Comparison of ENCODE assay signal across 8 cellular contexts in the genomic region with DNA sequence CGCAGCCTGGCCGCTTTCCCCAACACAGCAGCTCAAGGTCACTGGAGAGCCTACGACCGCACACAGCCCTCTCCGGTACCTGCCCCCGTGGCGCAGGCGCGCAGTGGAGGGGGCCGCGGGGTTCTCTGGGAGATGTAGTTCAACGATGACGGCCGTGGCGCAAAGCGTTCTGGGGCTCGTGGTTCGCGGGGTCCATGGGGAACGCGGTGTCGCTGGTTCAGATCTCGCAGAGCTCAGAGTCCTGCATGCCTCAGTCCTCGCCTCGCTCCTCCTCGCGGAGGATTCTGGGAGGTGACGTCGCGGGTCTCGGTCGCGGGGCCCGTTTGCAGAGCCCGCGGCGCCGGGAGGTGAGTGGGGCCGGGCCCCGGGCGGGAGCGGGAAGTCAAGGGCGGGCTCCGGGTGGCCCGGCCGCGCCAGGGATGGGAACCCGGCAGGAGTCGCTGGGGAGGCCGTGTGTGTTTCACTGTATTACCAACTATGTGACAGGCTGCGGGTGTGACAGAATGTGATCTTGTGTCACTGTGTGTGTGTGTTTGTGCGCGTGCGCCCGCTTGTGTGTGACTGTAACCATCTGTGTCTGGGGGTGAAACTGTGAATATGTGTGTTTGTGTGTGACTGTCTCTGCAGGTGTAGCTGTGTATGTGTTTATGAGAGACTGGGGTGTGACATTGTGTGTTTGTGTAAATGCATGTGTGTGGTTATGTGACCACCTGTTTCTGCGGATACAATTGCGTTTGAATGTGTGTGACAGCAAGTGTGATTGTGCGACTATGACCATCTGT. TPM values are rescaled to one million over a fixed set of nuclear protein-coding genes. Genes with fewer than 3 reads are reported as not detected.
A peak's percentile ranks its signal among the peaks of the same experiment; 100 is the strongest.
DNase-seq lines count a peak whose midpoint lies in the region; ATAC-seq, FAIRE-seq and TF ChIP-seq lines count a peak whose summit lies in the region.

ZNF527 (plus strand) TSS at position 220 of the 782 bp plus-strand sequence. CDS start 3,100 bp downstream, outside the sequence.

- in situ Hi-C loops in ACHN (cut with HindIII; ENCODE audit: low pct_ligation_motif_present, low pct_unique_long_range_greater_than_20kb, low sequenced_read_pairs) = no loop called here

- H3K4me1 ChIP-seq in iPS-20b (ENCODE audit: insufficient read depth, low read length) = no peaks in the 10 kb centered on the region; the same call in 1 of the 2 replicates
- peaks cover 3 to 12% (median 8%) of the 10 kb centered on the region in 3 donors for H3K4me1 ChIP-seq in skeletal muscle tissue (ENCODE audit: control insufficient read depth in 3 of 3, insufficient read depth in 3 of 3, low read length in 3 of 3)

- H3K9ac ChIP-seq in iPS-20b (ENCODE audit: low read depth, low read length) (peak within 1 kb of the TSS; percentile 79; the same call in 1 of the 2 replicates), skeletal muscle tissue (ENCODE audit: low read depth in 1 of 3, low read length in 3 of 3) (peak within 1 kb of the TSS; percentile 87 to 90 (median 90))

- H3K27ac ChIP-seq in WERI-Rb-1 (peak within 1 kb of the TSS; percentile 87), iPS-20b (ENCODE audit: low read length) (no peak within 1 kb of the TSS), skeletal muscle tissue (ENCODE audit: low read depth, low read length) (peak within 1 kb of the TSS; percentile 70)

- TF ChIP-seq CTCF in WERI-Rb-1 (IDR thresholded peaks at IDR 0.05; ENCODE audit: low read depth, low read length) (peak; percentile 31; the same call in 1 of the 2 replicates), bronchial epithelial cell (IDR thresholded peaks at IDR 0.05; ENCODE audit: insufficient read depth, low read length, severe bottlenecking) (peak; percentile 23)

- no peak for FAIRE-seq in bronchial epithelial cell (lab: Jason Lieb, UNC)

- H3K9me3 ChIP-seq in WERI-Rb-1 (ENCODE audit: severe bottlenecking) (no peaks in the 10 kb centered on the region), iPS-20b (ENCODE audit: insufficient read depth, low read depth, low read length) (peaks cover 28% of the 10 kb centered on the region), skeletal muscle tissue (ENCODE audit: control insufficient read depth in 3 of 3, low read length in 3 of 3) (peaks cover 0 to 4% (median 3%) of the 10 kb centered on the region in 3 donors)

- H3K36me3 ChIP-seq in WERI-Rb-1 (peaks cover 29% of the 10 kb centered on the region), bronchial epithelial cell (ENCODE audit: control insufficient read depth, insufficient read depth, low read length) (no peaks in the 10 kb centered on the region), iPS-20b (ENCODE audit: insufficient read depth, low read depth, low read length) (peaks cover 14% of the 10 kb centered on the region; the same call in 1 of the 2 replicates), skeletal muscle tissue (ENCODE audit: control insufficient read depth in 3 of 3, insufficient read depth in 3 of 3, low read length in 3 of 3) (peaks cover 22 to 30% (median 24%) of the 10 kb centered on the region in 3 donors)

- peak; percentile 97 for ATAC-seq in GM18868 (IDR thresholded peaks at IDR 0.05; ENCODE audit: unreplicated experiment)
- peak; percentile 94 for ATAC-seq in HG03103 (IDR thresholded peaks at IDR 0.05; ENCODE audit: low read depth, unreplicated experiment)

- H3K4me3 ChIP-seq in WERI-Rb-1 (ENCODE audit: low read depth, low read length) (peak within 1 kb of the TSS; percentile 84), bronchial epithelial cell (ENCODE audit: low read depth, low read length) (peak within 1 kb of the TSS; percentile 50), iPS-20b (ENCODE audit: low read length) (peak within 1 kb of the TSS; percentile 87), skeletal muscle tissue (ENCODE audit: low read length in 3 of 3) (peak within 1 kb of the TSS; percentile 87 to 99 (median 92))

- H3K27me3 ChIP-seq in WERI-Rb-1 (ENCODE audit: insufficient read depth, low read depth, severe bottlenecking) = no peaks in the 10 kb centered on the region
- no peaks in the 10 kb centered on the region for H3K27me3 ChIP-seq in bronchial epithelial cell (ENCODE audit: control insufficient read depth, insufficient read depth, low read length)
- no peaks in the 10 kb centered on the region for H3K27me3 ChIP-seq in iPS-20b (ENCODE audit: insufficient read depth, low read length)
- no peaks in the 10 kb centered on the region for H3K27me3 ChIP-seq in skeletal muscle tissue (ENCODE audit: control insufficient read depth in 3 of 3, insufficient read depth in 3 of 3, low read length in 3 of 3)

- DNase-seq in ACHN (peak; percentile 95), NCI-H2171 treated with DMSO at 0.1 percent for 48 hours (lab: John Stamatoyannopoulos, UW) (peak; percentile 99), WERI-Rb-1 (peak; percentile 98), bronchial epithelial cell (ENCODE audit: low read depth) (peak; percentile 90)

RNA-seq across cellular contexts. Expression of gene ZNF527, which starts in this region (rescaled TPM):
- total RNA-seq in bronchial epithelial cell (3.7 and 3.8 TPM in 2 replicates), skeletal muscle tissue (5.2 TPM)
